In the genomic region with DNA sequence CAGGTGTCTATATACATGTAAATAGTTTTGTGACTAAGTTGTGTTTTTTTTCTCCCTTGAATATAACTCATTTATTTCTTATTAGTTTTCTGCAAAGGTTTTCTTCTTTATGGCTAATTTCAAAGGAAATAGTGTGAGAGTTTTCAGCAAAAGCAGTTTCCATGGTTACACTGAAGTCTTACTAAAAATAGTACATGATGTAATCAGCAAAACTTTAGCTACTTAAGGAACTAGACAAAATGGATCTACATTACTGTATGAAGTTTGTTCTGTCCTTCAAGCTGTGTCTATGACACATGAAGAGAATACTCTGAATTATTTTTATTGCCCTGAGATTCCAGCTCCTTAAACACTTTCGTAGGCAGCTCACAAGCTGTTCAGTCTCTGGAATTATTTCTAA, we compare ENCODE assay signal across 27 cellular contexts.
DNase-seq lines count a peak whose midpoint lies in the region; ATAC-seq and TF ChIP-seq lines count a peak whose summit lies in the region.
"Had no signal": no experiment of that assay in that cellular context is flagged by ENCODE, and none has a peak within 500 bp of the region (broad histone marks: within the 10 kb centered on the region; RNA-seq: fewer than 3 reads in every experiment).

No MANE protein-coding gene starts in this region.

- no peak overlapping the region for H3K9ac ChIP-seq in neural progenitor cell

- H3K36me3 ChIP-seq in Caco-2 (ENCODE audit: control insufficient read depth, insufficient read depth, low read length) (no peaks in the 10 kb centered on the region), neural progenitor cell (no peaks in the 10 kb centered on the region)
- H3K36me3 ChIP-seq: ascending aorta, ovary, right atrium auricular region had no signal

- no peak overlapping the region for H3K4me3 Mint-ChIP-seq in Caco-2 (ENCODE audit: unreplicated experiment)
- no peak overlapping the region for H3K4me3 Mint-ChIP-seq in endothelial cell (ENCODE audit: unreplicated experiment)
- no peak overlapping the region for H3K4me3 Mint-ChIP-seq in neural progenitor cell
- H3K4me3 Mint-ChIP-seq: activated naive CD8-positive, alpha-beta T cell; activated T-helper 17 cell treated with anti-CD3 and anti-CD28 coated beads, Interleukin-2, amount 50 U/mL, for 72 hours; memory B cell; naive thymus-derived CD4-positive, alpha-beta T cell; T-cell had no signal

- no peaks in the 10 kb centered on the region for H3F3A ChIP-seq in neural progenitor cell (ENCODE audit: low read depth)

- CTCF ChIA-PET in Caco-2 (lab: Charles Lee): no interaction called here

- no TSS peak for BruUV-seq in Caco-2 (replicated peaks; lab: Mats Ljungman, UMichigan)

- H3K9me3 Mint-ChIP-seq in Caco-2 (ENCODE audit: unreplicated experiment) (peaks cover 22% of the 10 kb centered on the region), endothelial cell (ENCODE audit: unreplicated experiment) (no peaks in the 10 kb centered on the region), neural progenitor cell (peaks cover 15% of the 10 kb centered on the region)
- H3K9me3 Mint-ChIP-seq: memory B cell had no signal

- H3K4me1 Mint-ChIP-seq in Caco-2 (ENCODE audit: low read depth, unreplicated experiment) (peaks cover 32% of the 10 kb centered on the region), endothelial cell (ENCODE audit: unreplicated experiment) (no peaks in the 10 kb centered on the region), neural progenitor cell (peaks cover 35% of the 10 kb centered on the region)
- H3K4me1 Mint-ChIP-seq: activated T-helper 17 cell treated with anti-CD3 and anti-CD28 coated beads, Interleukin-2, amount 50 U/mL, for 72 hours; memory B cell; naive thymus-derived CD4-positive, alpha-beta T cell; T-cell had no signal

- no peak overlapping the region for H3K27ac ChIP-seq in neural progenitor cell
- H3K27ac ChIP-seq: ascending aorta, ovary, right atrium auricular region, testis had no signal

- H3K36me3 Mint-ChIP-seq in Caco-2 (ENCODE audit: insufficient read depth, unreplicated experiment): no peaks in the 10 kb centered on the region
- H3K36me3 Mint-ChIP-seq in endothelial cell (ENCODE audit: low read depth, unreplicated experiment): no peaks in the 10 kb centered on the region
- peaks cover 11% of the 10 kb centered on the region for H3K36me3 Mint-ChIP-seq in neural progenitor cell
- H3K36me3 Mint-ChIP-seq: activated naive CD8-positive, alpha-beta T cell; memory B cell; naive thymus-derived CD4-positive, alpha-beta T cell; T-cell had no signal

- ATAC-seq in HG02763 (IDR thresholded peaks at IDR 0.05; ENCODE audit: unreplicated experiment) (no peak), GM19324 (IDR thresholded peaks at IDR 0.05; ENCODE audit: low FRiP score, unreplicated experiment) (no peak), HG03139 (IDR thresholded peaks at IDR 0.05; ENCODE audit: unreplicated experiment) (no peak)
- ATAC-seq: activated T-helper 17 cell treated with anti-CD3 and anti-CD28 coated beads, Interleukin-2, amount 50 U/mL, for 72 hours; naive thymus-derived CD4-positive, alpha-beta T cell; Panc1; T-cell had no signal

- POLR2A ChIA-PET in Caco-2 (lab: Charles Lee): no interaction called here

- H3K79me2 ChIP-seq in neural progenitor cell (ENCODE audit: low read depth): no peaks in the 10 kb centered on the region

- peak overlapping the region; percentile 57 for H3K4me2 ChIP-seq in neural progenitor cell

- no peak overlapping the region for H2AFZ ChIP-seq in neural progenitor cell (replicated peaks)

- H3K4me3 ChIP-seq in Caco-2 (ENCODE audit: low read depth, low read length) (no peak overlapping the region), neural progenitor cell (no peak overlapping the region)
- H3K4me3 ChIP-seq: ascending aorta, ovary, right atrium auricular region, testis had no signal

- peak overlapping the region; percentile 79 for H3K27ac Mint-ChIP-seq in Caco-2 (ENCODE audit: unreplicated experiment)
- H3K27ac Mint-ChIP-seq in endothelial cell (ENCODE audit: unreplicated experiment): peak overlapping the region; percentile 49
- H3K27ac Mint-ChIP-seq in neural progenitor cell: peak overlapping the region; percentile 94
- H3K27ac Mint-ChIP-seq: activated naive CD8-positive, alpha-beta T cell; activated T-helper 17 cell treated with anti-CD3 and anti-CD28 coated beads, Interleukin-2, amount 50 U/mL, for 72 hours; memory B cell; naive thymus-derived CD4-positive, alpha-beta T cell; T-cell had no signal

- no peaks in the 10 kb centered on the region for H3K27me3 ChIP-seq in Caco-2 (replicated peaks; ENCODE audit: control insufficient read depth, insufficient read depth, low read length)
- H3K27me3 ChIP-seq in neural progenitor cell: no peaks in the 10 kb centered on the region
- H3K27me3 ChIP-seq: ascending aorta, ovary, right atrium auricular region, testis had no signal

- H3K27me3 Mint-ChIP-seq in Caco-2 (ENCODE audit: insufficient read depth, unreplicated experiment) (no peaks in the 10 kb centered on the region), endothelial cell (ENCODE audit: unreplicated experiment) (no peaks in the 10 kb centered on the region), neural progenitor cell (ENCODE audit: insufficient read depth, low read depth) (peaks cover 3% of the 10 kb centered on the region)

- DNase-seq in Caco-2: peak in 1 of 2 experiments; percentile 41
- peak; percentile 43 for DNase-seq in NCI-H146 (lab: John Stamatoyannopoulos, UW)
- no peak for DNase-seq in endothelial cell (ENCODE audit: low spot score)
- DNase-seq in neural progenitor cell (ENCODE audit: low spot score): no peak
- DNase-seq: activated CD4-positive, alpha-beta T cell treated with anti-CD3 and anti-CD28 coated beads, Interleukin-2, amount 50 U/mL, for 48 hours; activated CD4-positive, CD25-positive, alpha-beta regulatory T cell; activated CD8-positive, alpha-beta memory T cell treated with anti-CD3 and anti-CD28 coated beads, Interleukin-2, amount 50 U/mL, for 4 hours; glutamatergic neuron; naive thymus-derived CD4-positive, alpha-beta T cell; NCI-H187 treated with DMSO at 0.1 percent for 48 hours; NCI-H226; ovary; SIG-M5; stimulated activated CD4-positive, alpha-beta T cell treated with anti-CD3 and anti-CD28 coated beads, Interleukin-12 subunit alpha, Interleukin-12 subunit beta, amount 100 ng/mL, for 4 hours; stimulated activated CD4-positive, alpha-beta T cell treated with anti-CD3 and anti-CD28 coated beads, Interleukin-4, amount 100 ng/mL, for 4 hours; stimulated activated naive CD4-positive, alpha-beta T cell; T-cell; testis had no signal

- H4K20me1 ChIP-seq in neural progenitor cell (ENCODE audit: low read depth): no peaks in the 10 kb centered on the region

- intact Hi-C loops in Caco-2 (cut with micrococcal nuclease; ENCODE audit: unreplicated experiment): loop anchor here (1.0 to 2.0 kb wide), 2 partner anchors 62 to 69 kb away; no protein-coding TSS in a partner anchor

- peaks cover 34% of the 10 kb centered on the region for H3K4me1 ChIP-seq in Caco-2
- H3K4me1 ChIP-seq in neural progenitor cell: peaks cover 21% of the 10 kb centered on the region
- H3K4me1 ChIP-seq: ascending aorta, right atrium auricular region, testis had no signal

- peaks cover 3% of the 10 kb centered on the region; the same call in 1 of the 2 replicates for H3K9me3 ChIP-seq in Caco-2
- no peaks in the 10 kb centered on the region for H3K9me3 ChIP-seq in neural progenitor cell (ENCODE audit: low read depth)
- H3K9me3 ChIP-seq: ascending aorta, ovary, right atrium auricular region, testis had no signal

- TF ChIP-seq CTCF in Caco-2 (IDR thresholded peaks at IDR 0.05; ENCODE audit: insufficient read depth in 1 of 2, low read depth in 1 of 2, low read length in 1 of 2, severe bottlenecking in 1 of 2, unreplicated experiment in 1 of 2) (no peak), endothelial cell (IDR thresholded peaks at IDR 0.05; ENCODE audit: unreplicated experiment) (no peak), neural progenitor cell (IDR thresholded peaks at IDR 0.05) (no peak)
